20 cellular contexts compared by ENCODE assay signal in genomic region chr6:20364327-20364726, GRCh38.
"Had no signal": no experiment of that assay in that cellular context is flagged by ENCODE, and none has a peak within 500 bp of the region (broad histone marks: within the 10 kb centered on the region; RNA-seq: fewer than 3 reads in every experiment).

No MANE protein-coding gene starts in this region.

- H3K9me3 Mint-ChIP-seq: brain; dendritic cell treated with granulocyte-macrophage colony-stimulating factor and Interleukin-4, amounts not matched to agents 40 ng/mL and 50 ng/mL, for 4 days; mesothelial cell of epicardium; neural crest cell had no signal

- H3K4me3 Mint-ChIP-seq: activated T-cell treated with anti-CD3 and anti-CD28 coated beads, Interleukin-2, amount 50 U/mL, for 4 hours; brain; dendritic cell treated with granulocyte-macrophage colony-stimulating factor and Interleukin-4, amounts not matched to agents 40 ng/mL and 50 ng/mL, for 4 days; mesothelial cell of epicardium; neural crest cell had no signal

- DNase-seq: activated CD4-positive, alpha-beta T cell treated with anti-CD3 and anti-CD28 coated beads, Interleukin-2, amount 50 U/mL, for 48 hours; activated gamma-delta T cell; activated T-cell treated with anti-CD3 and anti-CD28 coated beads, Interleukin-2, amount 50 U/mL, for 4 hours; amniotic stem cell; effector memory CD4-positive, alpha-beta T cell; gastrocnemius medialis; heart right ventricle; left colon; lower lobe of right lung; right cardiac atrium; stimulated activated CD4-positive, alpha-beta T cell treated with anti-CD3 and anti-CD28 coated beads, Interleukin-15, amount 100 ng/mL, for 24 hours; stimulated activated CD4-positive, alpha-beta T cell treated with anti-CD3 and anti-CD28 coated beads, Interleukin-4, amount 100 ng/mL, for 1 hour; stimulated activated naive CD4-positive, alpha-beta T cell treated with Interleukin-2 at 50 U/mL for 16 hours; upper lobe of right lung had no signal

- H3K36me3 Mint-ChIP-seq: brain, mesothelial cell of epicardium had no signal

- H3K4me1 Mint-ChIP-seq: brain, neural crest cell had no signal

- H3K27ac Mint-ChIP-seq: brain; dendritic cell treated with granulocyte-macrophage colony-stimulating factor and Interleukin-4, amounts not matched to agents 40 ng/mL and 50 ng/mL, for 4 days; mesothelial cell of epicardium had no signal

- H3K27ac ChIP-seq: gastrocnemius medialis, heart right ventricle, lower lobe of right lung, prostate gland, SJSA1, upper lobe of right lung had no signal

- ATAC-seq: activated T-cell treated with anti-CD3 and anti-CD28 coated beads, Interleukin-2, amount 50 U/mL, for 4 hours; gastrocnemius medialis; heart right ventricle; left colon; lower lobe of right lung; right cardiac atrium; upper lobe of right lung had no signal
